In genomic region chr17:39623356-39623950, GRCh38 we compare ENCODE assay signal across 8 cellular contexts. TPM values are rescaled to one million over a fixed set of nuclear protein-coding genes. Genes with fewer than 3 reads are reported as not detected.
A peak's percentile ranks its signal among the peaks of the same experiment; 100 is the strongest.
DNase-seq lines count a peak whose midpoint lies in the region; ATAC-seq, FAIRE-seq and TF ChIP-seq lines count a peak whose summit lies in the region.

No MANE protein-coding gene starts in this region.

- no peak overlapping the region for H4K8ac ChIP-seq in H9 (replicated peaks; ENCODE audit: insufficient read length, low read depth, low read length)

- H4K5ac ChIP-seq in H9 (ENCODE audit: insufficient read length, low read depth, low read length) = no peak overlapping the region

- H3K27ac Mint-ChIP-seq in CD14-positive monocyte (no peak overlapping the region), H9 (no peak overlapping the region; a peak in 1 of 7 replicates)

- no peak overlapping the region for H2BK5ac ChIP-seq in H9 (ENCODE audit: insufficient read length, low read length)

- H3K79me1 ChIP-seq in H9 (ENCODE audit: insufficient read depth, low read depth, low read length, poor library complexity, severe bottlenecking) = no peaks in the 10 kb centered on the region

- POLR2A ChIA-PET in HepG2 (lab: Yijun Ruan, JAX) = interaction anchor here (0.9 to 1.6 kb wide), 4 partner anchors 10 to 116 kb away, joined by 3 to 7 read pairs (median 4); partner anchors contain the start of gene STARD3

- H3K14ac ChIP-seq in H9 (ENCODE audit: insufficient read depth, low read length) = no peak overlapping the region

- no peak for TF ChIP-seq POLR2A in HepG2 (IDR thresholded peaks at IDR 0.05; ENCODE audit: insufficient read depth in 1 of 2, low read depth in 2 of 2, low read length in 2 of 2)

- H3T11ph ChIP-seq in H9 (ENCODE audit: low read length) = no peak overlapping the region

- no peaks in the 10 kb centered on the region for H3K36me3 ChIP-seq in HepG2 (replicated peaks in 1 of 2; ENCODE audit: control insufficient read depth in 1 of 2, insufficient read depth in 2 of 2, low read length in 2 of 2)

- peak; percentile 77 for TF ChIP-seq RAD21 in HepG2 (CRISPR knock-in tag; IDR thresholded peaks at IDR 0.05)

- CTCF ChIA-PET in HepG2 (lab: Yijun Ruan, JAX; ENCODE audit: low intra/inter-chr PET ratio, low total read pairs) = interaction anchor here (0.6 to 5.7 kb wide), 8 partner anchors 12 to 274 kb away, joined by 3 to 136 read pairs (median 56); partner anchors contain the start of genes PNMT, STARD3 and TCAP

- H3K27me3 Mint-ChIP-seq in CD14-positive monocyte (ENCODE audit: low read depth in 3 of 3) (peaks cover 54 to 84% (median 75%) of the 10 kb centered on the region in 3 donors), H9 (ENCODE audit: low read depth) (peaks cover 93% of the 10 kb centered on the region)

- no peak overlapping the region for H3K4ac ChIP-seq in H9 (ENCODE audit: low read depth, low read length)

- H2BK20ac ChIP-seq in H9 (ENCODE audit: low read depth, low read length, poor library complexity, severe bottlenecking) = no peak overlapping the region

- H4K91ac ChIP-seq in H9 (ENCODE audit: insufficient read length, low read depth, low read length) = no peak overlapping the region

- no peak overlapping the region for H2BK120ac ChIP-seq in H9 (ENCODE audit: low read depth, low read length, poor library complexity, severe bottlenecking)

- H2AFZ ChIP-seq in H9 (ENCODE audit: low read length) (no peak overlapping the region), HepG2 (ENCODE audit: low read length) (no peak overlapping the region)

- in situ Hi-C loops in HepG2 (cut with HindIII; ENCODE audit: extremely low pct_ligation_motif_present, low pct_unique_long_range_greater_than_20kb) = loop anchor here (5.0 kb wide), 3 partner anchors 49 to 129 kb away; no protein-coding TSS in a partner anchor

- peak; percentile 84 for DNase-seq in CD14-positive monocyte (ENCODE audit: low spot score)
- peak; percentile 91 for DNase-seq in H9
- peak; percentile 51 for DNase-seq in NCI-H345 treated with DMSO at 0.1 percent for 48 hours (lab: John Stamatoyannopoulos, UW; ENCODE audit: unreplicated experiment)
- DNase-seq in activated CD4-positive, alpha-beta T cell treated with anti-CD3 and anti-CD28 coated beads for 4 hours = peak; percentile 76 to 88
- DNase-seq in cerebellum (ENCODE audit: low spot score) = peak; percentile 90
- peak; percentile 62 for DNase-seq in HepG2 (ENCODE audit: low spot score)
- peak; percentile 90 for DNase-seq in stimulated activated CD4-positive, alpha-beta T cell treated with anti-CD3 and anti-CD28 coated beads, Interleukin-4, amount 100 ng/mL, for 24 hours

- H4K20me1 ChIP-seq in H9 (ENCODE audit: control insufficient read depth, insufficient read depth, insufficient read length) (no peaks in the 10 kb centered on the region), HepG2 (ENCODE audit: insufficient read depth, low read length) (no peaks in the 10 kb centered on the region)

- H3K23ac ChIP-seq in H9 (ENCODE audit: insufficient read length, low read depth, low read length) = no peak overlapping the region

- H3K27ac ChIP-seq in H9 (ENCODE audit: insufficient read length, low read depth, low read length) = no peak overlapping the region
- no peak overlapping the region for H3K27ac ChIP-seq in HepG2 (ENCODE audit: extremely low read length, insufficient read depth, low read length)

- no peak overlapping the region for H3K56ac ChIP-seq in H9 (ENCODE audit: insufficient read length, low read depth, low read length)

- peaks cover 18% of the 10 kb centered on the region; the same call in 1 of the 2 replicates for H3K27me3 ChIP-seq in H9 (ENCODE audit: insufficient read depth, low read length)
- peaks cover 13 to 63% of the 10 kb centered on the region in 2 experiments; a peak in 4 of 5 replicates for H3K27me3 ChIP-seq in HepG2 (ENCODE audit: control insufficient read depth in 1 of 2, insufficient read depth in 2 of 2, low read length in 2 of 2)

- peak; percentile 93 for FAIRE-seq in HepG2 (lab: Jason Lieb, UNC)

- TF ChIP-seq EP300 in HepG2 (IDR thresholded peaks at IDR 0.05; ENCODE audit: low read depth in 2 of 2, low read length in 2 of 2) (no peak), HepG2 (CRISPR knock-in tag; IDR thresholded peaks at IDR 0.05; ENCODE audit: borderline replicate concordance) (no peak)

- no CpG with 5 or more reads among the region's 16 CpGs for WGBS in H9 (ENCODE audit: extremely low coverage, insufficient read length, low lambda C conversion rate)
- WGBS in HepG2 (ENCODE audit: low lambda C conversion rate) = 8% methylated on average over 11 of the region's 16 CpGs

- no peak overlapping the region for H2BK15ac ChIP-seq in H9 (ENCODE audit: low read depth, low read length)

- H3K18ac ChIP-seq in H9 (ENCODE audit: insufficient read length, low read depth, low read length) = no peak overlapping the region

- peaks cover 11% of the 10 kb centered on the region for H3K23me2 ChIP-seq in H9 (ENCODE audit: insufficient read length, low read depth, low read length, poor library complexity, severe bottlenecking)

- H3K4me2 ChIP-seq in H9 (ENCODE audit: insufficient read depth, insufficient read length, low read length) (no peak overlapping the region), HepG2 (ENCODE audit: low read depth, low read length) (no peak overlapping the region)

- no peak overlapping the region for H2BK12ac ChIP-seq in H9 (ENCODE audit: insufficient read length, low read depth, low read length)

- peaks cover under 1% of the 10 kb centered on the region; the same call in 1 of the 2 replicates for H3K4me1 ChIP-seq in H9 (ENCODE audit: insufficient read depth, low read length)
- H3K4me1 ChIP-seq in HepG2 (ENCODE audit: insufficient read depth, low read length) = peaks cover 60% of the 10 kb centered on the region

- H3K9ac ChIP-seq in H9 (ENCODE audit: extremely low read depth, insufficient read length, low read length) (no peak overlapping the region), HepG2 (ENCODE audit: insufficient read depth, low read depth, low read length) (no peak overlapping the region)

- BruUV-seq in HepG2 (replicated peaks; lab: Mats Ljungman, UMichigan) = no TSS peak

- no peaks in the 10 kb centered on the region for H3K36me3 Mint-ChIP-seq in CD14-positive monocyte
- no peaks in the 10 kb centered on the region; a peak in 1 of 7 replicates for H3K36me3 Mint-ChIP-seq in H9 (ENCODE audit: insufficient read depth in 1 of 3, low read depth in 3 of 3)

- peak; percentile 51 for ATAC-seq in HepG2
- no peak for ATAC-seq in HG02938 (IDR thresholded peaks at IDR 0.05; ENCODE audit: unreplicated experiment)

- no peaks in the 10 kb centered on the region for H3K9me3 ChIP-seq in H9 (ENCODE audit: control insufficient read depth, low read depth, low read length)
- no peaks in the 10 kb centered on the region for H3K9me3 ChIP-seq in HepG2 (ENCODE audit: low read length)

- peaks cover 0 to 11% (median 2%) of the 10 kb centered on the region in 7 donors for H3K9me3 Mint-ChIP-seq in CD14-positive monocyte
- no peaks in the 10 kb centered on the region; a peak in 1 of 5 replicates for H3K9me3 Mint-ChIP-seq in H9

- no peak overlapping the region for H3K4me3 Mint-ChIP-seq in CD14-positive monocyte
- peak overlapping the region in 1 of 2 experiments; percentile 32; a peak in 1 of 5 replicates for H3K4me3 Mint-ChIP-seq in H9

- TF ChIP-seq CTCF in CD14-positive monocyte (IDR thresholded peaks at IDR 0.05) (peak; percentile 94), H9 (conservative IDR thresholded peaks at IDR 0.05) (peak; percentile 95), HepG2 (CRISPR knock-in tag; IDR thresholded peaks at IDR 0.05) (peak; percentile 93)

- H2AK5ac ChIP-seq in H9 (ENCODE audit: insufficient read length, low read length) = no peak overlapping the region

- H3K4me1 Mint-ChIP-seq in CD14-positive monocyte (peaks cover 20% of the 10 kb centered on the region), H9 (peaks cover 36 to 49% of the 10 kb centered on the region in 2 experiments)

- intact Hi-C loops in CD14-positive monocyte (cut with micrococcal nuclease) = loop anchor here (2.0 to 5.0 kb wide), 6 partner anchors 31 to 131 kb away; partner anchors contain the start of genes MIEN1 (in 1 of the 2), PNMT (in 1 of the 2) and TCAP (in 1 of the 2)
- intact Hi-C loops in HepG2 (cut with micrococcal nuclease; ENCODE audit: unreplicated experiment) = loop anchor here (1.0 to 2.0 kb wide), 5 partner anchors 11 to 131 kb away; partner anchors contain the start of gene PNMT

- H3K79me2 ChIP-seq in H9 (ENCODE audit: insufficient read depth, low read length) (no peaks in the 10 kb centered on the region), HepG2 (ENCODE audit: insufficient read depth, low read length) (no peaks in the 10 kb centered on the region)

- H3K4me3 ChIP-seq in HepG2 (replicated peaks in 1 of 3; ENCODE audit: insufficient read depth in 1 of 3, low read depth in 2 of 3, low read length in 3 of 3) = no peak overlapping the region

RNA-seq across cellular contexts. Expression of gene PPP1R1B, which starts 3.3 kb away (rescaled TPM):
- polyA plus RNA-seq in CD14-positive monocyte (not detected), HepG2 (2011; rRNA removed) (0.08 and 0.18 TPM in 2 replicates)
- total RNA-seq in H9 (2021) (14.7 and 15.5 TPM in 2 replicates), cerebellum (6.1 TPM), HepG2 (2016; rRNA removed; fragmentation: Illumina TruSeq; extraction: Trizol) (not detected in 2 replicates)
- not detected in 2 replicates for total RNA-seq in HepG2 (2016; cell fraction: cytosol; rRNA removed; fragmentation: Illumina TruSeq; extraction: Trizol; ENCODE audit: low read depth)
- total RNA-seq in HepG2 (2016; cell fraction: insoluble cytoplasmic fraction; rRNA removed; fragmentation: Illumina TruSeq; extraction: Trizol) = not detected in 2 replicates
- total RNA-seq in HepG2 (2016; cell fraction: membrane; rRNA removed; fragmentation: Illumina TruSeq; extraction: Trizol) = not detected in 2 replicates
- total RNA-seq in HepG2 (2016; cell fraction: nucleus; rRNA removed; fragmentation: Illumina TruSeq; extraction: Trizol) = not detected in 2 replicates
- polyA plus RNA-seq in HepG2 (2011; cell fraction: cytosol; rRNA removed) = 0.04 and 0.05 TPM in 2 replicates
- not detected in 2 replicates for polyA plus RNA-seq in HepG2 (2011; cell fraction: nucleus; rRNA removed)
- polyA plus RNA-seq in HepG2 (2012) = not detected in 2 replicates
- not detected in 2 replicates for polyA plus RNA-seq in HepG2 (2016; cell fraction: cytosol; fragmentation: Illumina TruSeq; extraction: Trizol; ENCODE audit: low read depth)
- polyA plus RNA-seq in HepG2 (2016; cell fraction: insoluble cytoplasmic fraction; fragmentation: Illumina TruSeq; extraction: Trizol; ENCODE audit: low read depth) = not detected in 2 replicates
- not detected in 2 replicates for polyA plus RNA-seq in HepG2 (2016; cell fraction: membrane; fragmentation: Illumina TruSeq; extraction: Trizol; ENCODE audit: low read depth)
- not detected in 2 replicates for polyA plus RNA-seq in HepG2 (2016; cell fraction: nucleus; fragmentation: Illumina TruSeq; extraction: Trizol; ENCODE audit: insufficient read depth, low read depth)
- not detected in 2 replicates for polyA minus RNA-seq in HepG2 (2011; rRNA and poly(A)+ RNA removed; ENCODE audit: low replicate concordance)
- polyA minus RNA-seq in HepG2 (2011; cell fraction: cytosol; rRNA and poly(A)+ RNA removed) = not detected in 2 replicates
- not detected in 2 replicates for polyA minus RNA-seq in HepG2 (2011; cell fraction: nucleus; rRNA and poly(A)+ RNA removed)

RNA-seq across cellular contexts. Expression of gene STARD3, which starts 13.5 kb away (rescaled TPM):
- 10 to 100 TPM; 35.1 to 45.3 TPM for polyA plus RNA-seq in CD14-positive monocyte
- total RNA-seq in H9 (2021) = 48.2 and 51.3 TPM in 2 replicates
- 29.2 TPM for total RNA-seq in cerebellum
- 17.2 and 34.6 TPM in 2 replicates for total RNA-seq in HepG2 (2016; rRNA removed; fragmentation: Illumina TruSeq; extraction: Trizol)
- total RNA-seq in HepG2 (2016; cell fraction: cytosol; rRNA removed; fragmentation: Illumina TruSeq; extraction: Trizol; ENCODE audit: low read depth) = 10.9 and 18.7 TPM in 2 replicates
- total RNA-seq in HepG2 (2016; cell fraction: insoluble cytoplasmic fraction; rRNA removed; fragmentation: Illumina TruSeq; extraction: Trizol) = 16.7 and 36.4 TPM in 2 replicates
- total RNA-seq in HepG2 (2016; cell fraction: membrane; rRNA removed; fragmentation: Illumina TruSeq; extraction: Trizol) = 28.2 and 28.3 TPM in 2 replicates
- total RNA-seq in HepG2 (2016; cell fraction: nucleus; rRNA removed; fragmentation: Illumina TruSeq; extraction: Trizol) = 38.6 and 39.3 TPM in 2 replicates
- polyA plus RNA-seq in HepG2 (2011; rRNA removed) = 100 and 114 TPM in 2 replicates
- 87.6 and 94.1 TPM in 2 replicates for polyA plus RNA-seq in HepG2 (2011; cell fraction: cytosol; rRNA removed)
- polyA plus RNA-seq in HepG2 (2011; cell fraction: nucleus; rRNA removed) = 583 and 640 TPM in 2 replicates
- polyA plus RNA-seq in HepG2 (2012) = 57.3 and 69.8 TPM in 2 replicates
- polyA plus RNA-seq in HepG2 (2016; cell fraction: cytosol; fragmentation: Illumina TruSeq; extraction: Trizol; ENCODE audit: low read depth) = 16.8 and 21.4 TPM in 2 replicates
- 23.0 and 23.7 TPM in 2 replicates for polyA plus RNA-seq in HepG2 (2016; cell fraction: insoluble cytoplasmic fraction; fragmentation: Illumina TruSeq; extraction: Trizol; ENCODE audit: low read depth)
- polyA plus RNA-seq in HepG2 (2016; cell fraction: membrane; fragmentation: Illumina TruSeq; extraction: Trizol; ENCODE audit: low read depth) = 28.2 and 28.4 TPM in 2 replicates
- polyA plus RNA-seq in HepG2 (2016; cell fraction: nucleus; fragmentation: Illumina TruSeq; extraction: Trizol; ENCODE audit: insufficient read depth, low read depth) = 96.9 and 102 TPM in 2 replicates
- 98.5 and 179 TPM in 2 replicates for polyA minus RNA-seq in HepG2 (2011; rRNA and poly(A)+ RNA removed; ENCODE audit: low replicate concordance)
- 38.4 and 57.6 TPM in 2 replicates for polyA minus RNA-seq in HepG2 (2011; cell fraction: cytosol; rRNA and poly(A)+ RNA removed)
- polyA minus RNA-seq in HepG2 (2011; cell fraction: nucleus; rRNA and poly(A)+ RNA removed) = 71.6 and 80.1 TPM in 2 replicates

RNA-seq across cellular contexts. Expression of gene NEUROD2, which starts 15.7 kb away (rescaled TPM):
- polyA plus RNA-seq in CD14-positive monocyte = not detected
- not detected in 2 replicates for total RNA-seq in H9 (2021)
- total RNA-seq in cerebellum = 25.0 TPM
- total RNA-seq in HepG2 (2016; rRNA removed; fragmentation: Illumina TruSeq; extraction: Trizol) = not detected in 2 replicates
- not detected in 2 replicates for total RNA-seq in HepG2 (2016; cell fraction: cytosol; rRNA removed; fragmentation: Illumina TruSeq; extraction: Trizol; ENCODE audit: low read depth)
- total RNA-seq in HepG2 (2016; cell fraction: insoluble cytoplasmic fraction; rRNA removed; fragmentation: Illumina TruSeq; extraction: Trizol) = not detected in 2 replicates
- total RNA-seq in HepG2 (2016; cell fraction: membrane; rRNA removed; fragmentation: Illumina TruSeq; extraction: Trizol) = not detected in 2 replicates
- total RNA-seq in HepG2 (2016; cell fraction: nucleus; rRNA removed; fragmentation: Illumina TruSeq; extraction: Trizol) = not detected in 2 replicates
- polyA plus RNA-seq in HepG2 (2011; rRNA removed) = not detected in 2 replicates
- polyA plus RNA-seq in HepG2 (2011; cell fraction: cytosol; rRNA removed) = not detected in 2 replicates
- not detected in 2 replicates for polyA plus RNA-seq in HepG2 (2011; cell fraction: nucleus; rRNA removed)
- polyA plus RNA-seq in HepG2 (2012) = not detected in 2 replicates
- not detected in 2 replicates for polyA plus RNA-seq in HepG2 (2016; cell fraction: cytosol; fragmentation: Illumina TruSeq; extraction: Trizol; ENCODE audit: low read depth)
- polyA plus RNA-seq in HepG2 (2016; cell fraction: insoluble cytoplasmic fraction; fragmentation: Illumina TruSeq; extraction: Trizol; ENCODE audit: low read depth) = not detected in 2 replicates
- not detected in 2 replicates for polyA plus RNA-seq in HepG2 (2016; cell fraction: membrane; fragmentation: Illumina TruSeq; extraction: Trizol; ENCODE audit: low read depth)
- not detected in 2 replicates for polyA plus RNA-seq in HepG2 (2016; cell fraction: nucleus; fragmentation: Illumina TruSeq; extraction: Trizol; ENCODE audit: insufficient read depth, low read depth)
- not detected in 2 replicates for polyA minus RNA-seq in HepG2 (2011; rRNA and poly(A)+ RNA removed; ENCODE audit: low replicate concordance)
- polyA minus RNA-seq in HepG2 (2011; cell fraction: cytosol; rRNA and poly(A)+ RNA removed) = not detected in 2 replicates
- not detected in 2 replicates for polyA minus RNA-seq in HepG2 (2011; cell fraction: nucleus; rRNA and poly(A)+ RNA removed)

RNA-seq across cellular contexts. Expression of gene TCAP, which starts 41.7 kb away (rescaled TPM):
- polyA plus RNA-seq in CD14-positive monocyte (not detected), HepG2 (2011; rRNA removed) (0.65 and 0.84 TPM in 2 replicates)
- total RNA-seq in H9 (2021) (2.1 and 2.5 TPM in 2 replicates), cerebellum (1.7 TPM), HepG2 (2016; rRNA removed; fragmentation: Illumina TruSeq; extraction: Trizol) (0.14 and 0.24 TPM in 2 replicates)
- total RNA-seq in HepG2 (2016; cell fraction: cytosol; rRNA removed; fragmentation: Illumina TruSeq; extraction: Trizol; ENCODE audit: low read depth) = not detected in 2 replicates
- 0.26 TPM in 1 of 2 replicates, not detected in the other for total RNA-seq in HepG2 (2016; cell fraction: insoluble cytoplasmic fraction; rRNA removed; fragmentation: Illumina TruSeq; extraction: Trizol)
- total RNA-seq in HepG2 (2016; cell fraction: membrane; rRNA removed; fragmentation: Illumina TruSeq; extraction: Trizol) = 0.06 TPM in 1 of 2 replicates, not detected in the other
- total RNA-seq in HepG2 (2016; cell fraction: nucleus; rRNA removed; fragmentation: Illumina TruSeq; extraction: Trizol) = 0.56 and 0.84 TPM in 2 replicates
- 0.15 and 0.35 TPM in 2 replicates for polyA plus RNA-seq in HepG2 (2011; cell fraction: cytosol; rRNA removed)
- polyA plus RNA-seq in HepG2 (2011; cell fraction: nucleus; rRNA removed) = 6.0 and 8.8 TPM in 2 replicates
- polyA plus RNA-seq in HepG2 (2012) = 0.43 and 2.1 TPM in 2 replicates
- not detected in 2 replicates for polyA plus RNA-seq in HepG2 (2016; cell fraction: cytosol; fragmentation: Illumina TruSeq; extraction: Trizol; ENCODE audit: low read depth)
- polyA plus RNA-seq in HepG2 (2016; cell fraction: insoluble cytoplasmic fraction; fragmentation: Illumina TruSeq; extraction: Trizol; ENCODE audit: low read depth) = 0.19 TPM in 1 of 2 replicates, not detected in the other
- not detected in 2 replicates for polyA plus RNA-seq in HepG2 (2016; cell fraction: membrane; fragmentation: Illumina TruSeq; extraction: Trizol; ENCODE audit: low read depth)
- 0.51 and 0.85 TPM in 2 replicates for polyA plus RNA-seq in HepG2 (2016; cell fraction: nucleus; fragmentation: Illumina TruSeq; extraction: Trizol; ENCODE audit: insufficient read depth, low read depth)
- 2.2 and 2.6 TPM in 2 replicates for polyA minus RNA-seq in HepG2 (2011; rRNA and poly(A)+ RNA removed; ENCODE audit: low replicate concordance)
- polyA minus RNA-seq in HepG2 (2011; cell fraction: cytosol; rRNA and poly(A)+ RNA removed) = not detected in 2 replicates
- polyA minus RNA-seq in HepG2 (2011; cell fraction: nucleus; rRNA and poly(A)+ RNA removed) = 3.0 and 4.0 TPM in 2 replicates

RNA-seq across cellular contexts. Expression of gene PNMT, which starts 44.8 kb away (rescaled TPM):
- not detected for polyA plus RNA-seq in CD14-positive monocyte
- total RNA-seq in H9 (2021) = 2.1 and 2.3 TPM in 2 replicates
- total RNA-seq in cerebellum = 1.5 TPM
- not detected in 2 replicates for total RNA-seq in HepG2 (2016; rRNA removed; fragmentation: Illumina TruSeq; extraction: Trizol)
- total RNA-seq in HepG2 (2016; cell fraction: cytosol; rRNA removed; fragmentation: Illumina TruSeq; extraction: Trizol; ENCODE audit: low read depth) = not detected in 2 replicates
- not detected in 2 replicates for total RNA-seq in HepG2 (2016; cell fraction: insoluble cytoplasmic fraction; rRNA removed; fragmentation: Illumina TruSeq; extraction: Trizol)
- total RNA-seq in HepG2 (2016; cell fraction: membrane; rRNA removed; fragmentation: Illumina TruSeq; extraction: Trizol) = 0.17 TPM in 1 of 2 replicates, not detected in the other
- not detected in 2 replicates for total RNA-seq in HepG2 (2016; cell fraction: nucleus; rRNA removed; fragmentation: Illumina TruSeq; extraction: Trizol)
- polyA plus RNA-seq in HepG2 (2011; rRNA removed) = 0.22 and 0.25 TPM in 2 replicates
- 0.08 and 0.13 TPM in 2 replicates for polyA plus RNA-seq in HepG2 (2011; cell fraction: cytosol; rRNA removed)
- 0.56 and 0.71 TPM in 2 replicates for polyA plus RNA-seq in HepG2 (2011; cell fraction: nucleus; rRNA removed)
- 0.31 TPM in 1 of 2 replicates, not detected in the other for polyA plus RNA-seq in HepG2 (2012)
- polyA plus RNA-seq in HepG2 (2016; cell fraction: cytosol; fragmentation: Illumina TruSeq; extraction: Trizol; ENCODE audit: low read depth) = 0.11 TPM in 1 of 2 replicates, not detected in the other
- polyA plus RNA-seq in HepG2 (2016; cell fraction: insoluble cytoplasmic fraction; fragmentation: Illumina TruSeq; extraction: Trizol; ENCODE audit: low read depth) = not detected in 2 replicates
- polyA plus RNA-seq in HepG2 (2016; cell fraction: membrane; fragmentation: Illumina TruSeq; extraction: Trizol; ENCODE audit: low read depth) = 0.15 TPM in 1 of 2 replicates, not detected in the other
- not detected in 2 replicates for polyA plus RNA-seq in HepG2 (2016; cell fraction: nucleus; fragmentation: Illumina TruSeq; extraction: Trizol; ENCODE audit: insufficient read depth, low read depth)
- polyA minus RNA-seq in HepG2 (2011; rRNA and poly(A)+ RNA removed; ENCODE audit: low replicate concordance) = not detected in 2 replicates
- polyA minus RNA-seq in HepG2 (2011; cell fraction: cytosol; rRNA and poly(A)+ RNA removed) = not detected in 2 replicates
- not detected in 2 replicates for polyA minus RNA-seq in HepG2 (2011; cell fraction: nucleus; rRNA and poly(A)+ RNA removed)

Comparison
In these comparisons a context has a peak if more than half of its experiments do, and no peak if none do; other contexts are left out.
1. RNA of gene NEUROD2, which starts 15.7 kb away (total RNA-seq): 25.0 TPM in cerebellum (single experiment); not detected in H9 and not detected in HepG2; every median in the first group is over 10 times any median in the second.
2. Peak in every context shown above with its lines, with median percentiles within 50 percentile points of each other: DNase-seq and CTCF ChIP-seq.